In the genomic region with DNA sequence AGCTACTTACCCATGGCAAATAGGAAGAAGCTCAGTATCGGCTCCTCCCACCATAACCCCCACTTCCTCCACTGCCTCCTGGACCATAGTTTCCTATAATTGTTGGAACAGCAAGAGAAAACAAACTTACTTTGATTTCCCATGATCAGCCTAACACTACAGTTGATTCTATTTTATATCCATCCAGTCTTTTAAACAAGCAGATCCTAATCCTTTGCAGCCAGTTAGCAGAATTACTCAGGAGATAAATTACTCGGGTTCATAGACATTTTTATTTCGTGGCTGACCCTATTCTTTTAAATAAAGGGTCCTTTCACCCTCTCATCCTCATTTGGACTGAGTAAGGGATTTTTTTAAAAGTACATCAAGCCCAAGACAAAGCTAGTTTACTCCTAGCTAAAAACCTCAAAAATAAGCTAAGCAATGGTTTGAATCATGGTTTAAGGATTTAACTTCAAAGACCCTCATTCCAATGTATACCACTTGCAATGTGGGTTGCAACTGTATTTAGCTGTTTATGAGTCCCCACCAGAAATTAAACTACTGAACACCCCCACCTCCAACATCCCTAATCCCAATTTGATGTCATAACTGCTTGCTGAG, we compare ENCODE assay signal across 2 cellular contexts.
TF ChIP-seq lines count a peak whose summit lies in the region.

No MANE protein-coding gene starts in this region.

TF ChIP-seq in SK-N-SH treated with all-trans-retinoic acid at 6 μM for 48 hours, 23 proteins besides CTCF, POLR2A, EP300 and RAD21:
- peak; percentile 24; the same call in 1 of the 2 replicates for TF ChIP-seq ZFP30 (CRISPR knock-in tag; IDR thresholded peaks at IDR 0.05)
- TF ChIP-seq, protein P1, sequence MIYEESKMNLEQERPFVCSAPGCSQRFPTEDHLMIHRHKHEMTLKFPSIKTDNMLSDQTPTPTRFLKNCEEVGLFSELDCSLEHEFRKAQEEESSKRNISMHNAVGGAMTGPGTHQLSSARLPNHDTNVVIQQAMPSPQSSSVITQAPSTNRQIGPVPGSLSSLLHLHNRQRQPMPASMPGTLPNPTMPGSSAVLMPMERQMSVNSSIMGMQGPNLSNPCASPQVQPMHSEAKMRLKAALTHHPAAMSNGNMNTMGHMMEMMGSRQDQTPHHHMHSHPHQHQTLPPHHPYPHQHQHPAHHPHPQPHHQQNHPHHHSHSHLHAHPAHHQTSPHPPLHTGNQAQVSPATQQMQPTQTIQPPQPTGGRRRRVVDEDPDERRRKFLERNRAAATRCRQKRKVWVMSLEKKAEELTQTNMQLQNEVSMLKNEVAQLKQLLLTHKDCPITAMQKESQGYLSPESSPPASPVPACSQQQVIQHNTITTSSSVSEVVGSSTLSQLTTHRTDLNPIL (CRISPR knock-in tag; IDR thresholded peaks at IDR 0.05; ENCODE audit: low read depth), result no peak
- no peak for TF ChIP-seq GLIS3 (CRISPR knock-in tag; IDR thresholded peaks at IDR 0.05)
- TF ChIP-seq CSDC2 (CRISPR knock-in tag; IDR thresholded peaks at IDR 0.05), result no peak
- peak; percentile 32; the same call in 1 of the 2 replicates for TF ChIP-seq ZNF8 (CRISPR knock-in tag; IDR thresholded peaks at IDR 0.05)
- TF ChIP-seq RARB (CRISPR knock-in tag; IDR thresholded peaks at IDR 0.05), result no peak
- no peak; the same call in 1 of the 2 replicates for TF ChIP-seq ARNTL (CRISPR knock-in tag; IDR thresholded peaks at IDR 0.05; ENCODE audit: borderline replicate concordance, low read depth)
- TF ChIP-seq TOX (CRISPR knock-in tag; IDR thresholded peaks at IDR 0.05; ENCODE audit: borderline replicate concordance), result no peak
- no peak for TF ChIP-seq BACH2 (CRISPR knock-in tag; IDR thresholded peaks at IDR 0.05; ENCODE audit: borderline replicate concordance)
- TF ChIP-seq ISL1 (CRISPR knock-in tag; IDR thresholded peaks at IDR 0.05), result no peak
- TF ChIP-seq CSRNP3 (CRISPR knock-in tag; IDR thresholded peaks at IDR 0.05), result 0 out of 2 replicates have a peak, but pooled peaks have one; percentile 9
- no peak for TF ChIP-seq PPARA (CRISPR knock-in tag; IDR thresholded peaks at IDR 0.05; ENCODE audit: borderline replicate concordance)
- TF ChIP-seq ZNF565 (CRISPR knock-in tag; conservative IDR thresholded peaks at IDR 0.05; ENCODE audit: low read depth), result no peak; the same call in 1 of the 2 replicates
- TF ChIP-seq ZC3H10 (CRISPR knock-in tag; IDR thresholded peaks at IDR 0.05), result no peak
- no peak for TF ChIP-seq OSR1 (CRISPR knock-in tag; IDR thresholded peaks at IDR 0.05)
- TF ChIP-seq ESRRG (CRISPR knock-in tag; IDR thresholded peaks at IDR 0.05), result no peak
- TF ChIP-seq ZNF70 (CRISPR knock-in tag; IDR thresholded peaks at IDR 0.05), result peak; percentile 36; the same call in 1 of the 2 replicates
- peak; percentile 46; the same call in 1 of the 2 replicates for TF ChIP-seq PATZ1 (CRISPR knock-in tag; IDR thresholded peaks at IDR 0.05; ENCODE audit: borderline replicate concordance)
- TF ChIP-seq, protein P2, sequence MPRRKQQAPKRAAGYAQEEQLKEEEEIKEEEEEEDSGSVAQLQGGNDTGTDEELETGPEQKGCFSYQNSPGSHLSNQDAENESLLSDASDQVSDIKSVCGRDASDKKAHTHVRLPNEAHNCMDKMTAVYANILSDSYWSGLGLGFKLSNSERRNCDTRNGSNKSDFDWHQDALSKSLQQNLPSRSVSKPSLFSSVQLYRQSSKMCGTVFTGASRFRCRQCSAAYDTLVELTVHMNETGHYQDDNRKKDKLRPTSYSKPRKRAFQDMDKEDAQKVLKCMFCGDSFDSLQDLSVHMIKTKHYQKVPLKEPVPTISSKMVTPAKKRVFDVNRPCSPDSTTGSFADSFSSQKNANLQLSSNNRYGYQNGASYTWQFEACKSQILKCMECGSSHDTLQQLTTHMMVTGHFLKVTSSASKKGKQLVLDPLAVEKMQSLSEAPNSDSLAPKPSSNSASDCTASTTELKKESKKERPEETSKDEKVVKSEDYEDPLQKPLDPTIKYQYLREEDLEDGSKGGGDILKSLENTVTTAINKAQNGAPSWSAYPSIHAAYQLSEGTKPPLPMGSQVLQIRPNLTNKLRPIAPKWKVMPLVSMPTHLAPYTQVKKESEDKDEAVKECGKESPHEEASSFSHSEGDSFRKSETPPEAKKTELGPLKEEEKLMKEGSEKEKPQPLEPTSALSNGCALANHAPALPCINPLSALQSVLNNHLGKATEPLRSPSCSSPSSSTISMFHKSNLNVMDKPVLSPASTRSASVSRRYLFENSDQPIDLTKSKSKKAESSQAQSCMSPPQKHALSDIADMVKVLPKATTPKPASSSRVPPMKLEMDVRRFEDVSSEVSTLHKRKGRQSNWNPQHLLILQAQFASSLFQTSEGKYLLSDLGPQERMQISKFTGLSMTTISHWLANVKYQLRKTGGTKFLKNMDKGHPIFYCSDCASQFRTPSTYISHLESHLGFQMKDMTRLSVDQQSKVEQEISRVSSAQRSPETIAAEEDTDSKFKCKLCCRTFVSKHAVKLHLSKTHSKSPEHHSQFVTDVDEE (CRISPR knock-in tag; IDR thresholded peaks at IDR 0.05), result no peak
- TF ChIP-seq TCF4 (CRISPR knock-in tag; IDR thresholded peaks at IDR 0.05; ENCODE audit: borderline replicate concordance), result no peak
- TF ChIP-seq SNAI2 (CRISPR knock-in tag; IDR thresholded peaks at IDR 0.05), result no peak
- TF ChIP-seq ZFP3 (CRISPR knock-in tag; IDR thresholded peaks at IDR 0.05), result no peak

TF ChIP-seq in endothelial cell of umbilical vein, 7 proteins besides CTCF, POLR2A, EP300 and RAD21:
- TF ChIP-seq GATA2 (IDR thresholded peaks at IDR 0.05; ENCODE audit: insufficient read depth, insufficient read length, low read depth, low read length) (no peak), POLR2AphosphoS5 (IDR thresholded peaks at IDR 0.05; ENCODE audit: insufficient read depth, low read depth, low read length) (peak; percentile 12)
